Comparison of ENCODE assay signal across 1 cellular context in genomic region chr4:128810871-128811570, GRCh38.
TF ChIP-seq lines count a peak whose summit lies in the region.

No MANE protein-coding gene starts in this region.

TF ChIP-seq in K562, 482 proteins besides CTCF, POLR2A, EP300 and RAD21 (continued from another document and continues in another):
- TF ChIP-seq TBP (optimal IDR thresholded peaks at IDR 0.05; ENCODE audit: low read depth, low read length) (peak; percentile 87), EWSR1 (IDR thresholded peaks at IDR 0.05; ENCODE audit: borderline replicate concordance, low read depth, partially characterized antibody) (no peak), TAF15 (IDR thresholded peaks at IDR 0.05; ENCODE audit: low read depth, low read length) (no peak), KAT2B (IDR thresholded peaks at IDR 0.05; ENCODE audit: low read depth, low read length) (no peak), ILF3 (IDR thresholded peaks at IDR 0.05; ENCODE audit: borderline replicate concordance) (no peak), U2AF2 (optimal IDR thresholded peaks at IDR 0.05; ENCODE audit: low read depth, low read length) (no peak), ZNF764 (CRISPR knock-in tag; IDR thresholded peaks at IDR 0.05; ENCODE audit: low read depth) (no peak), SAFB2 (IDR thresholded peaks at IDR 0.05; ENCODE audit: borderline replicate concordance, low read depth, low read length, severe bottlenecking) (no peak), ZNF512 (tag; IDR thresholded peaks at IDR 0.05) (no peak), STAT6 (CRISPR knock-in tag; IDR thresholded peaks at IDR 0.05) (no peak), GABPA (tag; conservative IDR thresholded peaks at IDR 0.05; ENCODE audit: low read depth) (no peak), ZBTB33 (CRISPR knock-in tag; IDR thresholded peaks at IDR 0.05) (peak; percentile 47; the same call in 1 of the 2 replicates), ZNF174 (CRISPR knock-in tag; IDR thresholded peaks at IDR 0.05) (no peak), RBFOX2 (IDR thresholded peaks at IDR 0.05; ENCODE audit: low read depth, low read length) (peak; percentile 90), MAFF (IDR thresholded peaks at IDR 0.05; ENCODE audit: low read length) (no peak), PCBP2 (IDR thresholded peaks at IDR 0.05; ENCODE audit: low read depth, low read length, poor library complexity, severe bottlenecking) (peak; percentile 14), ZFP1 (CRISPR knock-in tag; IDR thresholded peaks at IDR 0.05) (no peak), HDAC6 (IDR thresholded peaks at IDR 0.05; ENCODE audit: low read depth, low read length) (no peak), USF1 (CRISPR knock-in tag; IDR thresholded peaks at IDR 0.05) (peak; percentile 60), CBX3 (IDR thresholded peaks at IDR 0.05; ENCODE audit: borderline replicate concordance in 1 of 2, low read length in 2 of 2) (peak in 1 of 2 experiments; percentile 49; a peak in 1 of 3 replicates), ELF1 (tag; IDR thresholded peaks at IDR 0.05) (no peak), CLOCK (CRISPR knock-in tag; IDR thresholded peaks at IDR 0.05; ENCODE audit: borderline replicate concordance) (no peak), SFPQ (IDR thresholded peaks at IDR 0.05; ENCODE audit: low read depth, low read length) (no peak), TRIM24 (IDR thresholded peaks at IDR 0.05) (no peak), ZC3H4 (CRISPR knock-in tag; IDR thresholded peaks at IDR 0.05; ENCODE audit: borderline replicate concordance) (peak; percentile 92), CBX2 (IDR thresholded peaks at IDR 0.05; ENCODE audit: insufficient read depth, low read length, poor library complexity, severe bottlenecking) (no peak), ATF4 (CRISPR knock-in tag; IDR thresholded peaks at IDR 0.05) (no peak), SREBF1 (IDR thresholded peaks at IDR 0.05; ENCODE audit: borderline replicate concordance, low read depth, low read length) (no peak), ZNF134 (CRISPR knock-in tag; conservative IDR thresholded peaks at IDR 0.05) (no peak), ETV5 (CRISPR knock-in tag; IDR thresholded peaks at IDR 0.05; ENCODE audit: low read depth) (no peak; the same call in 1 of the 2 replicates), CREB3 (tag; conservative IDR thresholded peaks at IDR 0.05; ENCODE audit: low read depth) (no peak), FOXA3 (CRISPR knock-in tag; conservative IDR thresholded peaks at IDR 0.05 in 1 of 2, IDR thresholded peaks at IDR 0.05 in 1 of 2) (no peak), HIVEP1 (CRISPR knock-in tag; IDR thresholded peaks at IDR 0.05) (no peak), XRCC3 (IDR thresholded peaks at IDR 0.05) (no peak), ZBTB34 (CRISPR knock-in tag; IDR thresholded peaks at IDR 0.05) (no peak), BCL6 (CRISPR knock-in tag; IDR thresholded peaks at IDR 0.05) (no peak), SLC30A9 (CRISPR knock-in tag; IDR thresholded peaks at IDR 0.05) (no peak), THRB (CRISPR knock-in tag; conservative IDR thresholded peaks at IDR 0.05) (no peak), OTX1 (CRISPR knock-in tag; IDR thresholded peaks at IDR 0.05) (no peak), E2F5 (CRISPR knock-in tag; IDR thresholded peaks at IDR 0.05) (no peak), POLR2AphosphoS2 (IDR thresholded peaks at IDR 0.05; ENCODE audit: low read length) (no peak), ZNF583 (CRISPR knock-in tag; IDR thresholded peaks at IDR 0.05) (no peak), RFX1 (IDR thresholded peaks at IDR 0.05) (no peak), ZNF444 (CRISPR knock-in tag; IDR thresholded peaks at IDR 0.05) (no peak), CHD2 (IDR thresholded peaks at IDR 0.05; ENCODE audit: low read depth, low read length) (no peak), ZNF696 (CRISPR knock-in tag; conservative IDR thresholded peaks at IDR 0.05) (no peak), ZNF431 (CRISPR knock-in tag; IDR thresholded peaks at IDR 0.05) (0 out of 2 replicates have a peak, but pooled peaks have one; percentile 26), ZNF589 (CRISPR knock-in tag; IDR thresholded peaks at IDR 0.05; ENCODE audit: low read depth) (no peak)
